In the genomic region with DNA sequence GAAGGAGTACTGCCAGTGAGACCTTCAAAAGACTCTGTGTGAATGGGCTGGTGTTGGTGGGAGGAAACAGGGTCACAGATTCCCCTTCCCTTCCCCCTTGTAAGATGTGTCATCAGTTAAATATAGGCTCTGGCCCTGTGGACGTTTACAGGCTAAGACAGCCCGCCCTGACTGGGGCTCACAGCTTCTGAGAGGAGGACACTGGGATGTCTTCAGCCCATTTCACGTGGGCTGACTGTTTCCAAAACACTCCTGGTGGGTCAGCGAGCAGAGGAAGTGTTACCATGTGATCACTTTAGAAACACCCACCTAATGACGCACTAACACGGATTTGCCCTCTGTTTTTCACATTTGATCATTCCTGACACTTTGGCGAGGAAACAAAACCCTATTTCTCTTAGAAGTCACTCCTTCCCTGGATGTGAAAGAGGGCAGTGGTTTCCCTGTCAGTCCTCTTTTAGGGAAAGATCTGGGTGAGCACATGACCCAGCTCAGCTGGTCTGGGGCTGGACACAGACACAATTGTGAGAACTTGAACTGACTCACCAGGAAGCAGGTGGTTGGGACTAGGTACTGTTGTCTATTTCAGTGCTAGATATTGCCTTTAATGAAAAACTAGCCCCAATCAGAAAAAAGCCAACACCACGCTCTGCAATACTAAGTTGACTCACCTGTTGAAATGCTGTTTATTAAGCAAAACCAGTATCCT, we compare ENCODE assay signal across 9 cellular contexts. TPM values are rescaled to one million over a fixed set of nuclear protein-coding genes. Genes with fewer than 3 reads are reported as not detected.
A peak's percentile ranks its signal among the peaks of the same experiment; 100 is the strongest.
DNase-seq lines count a peak whose midpoint lies in the region; ATAC-seq and TF ChIP-seq lines count a peak whose summit lies in the region.
"Had no signal": no experiment of that assay in that cellular context is flagged by ENCODE, and none has a peak within 500 bp of the region (broad histone marks: within the 10 kb centered on the region; RNA-seq: fewer than 3 reads in every experiment).

No MANE protein-coding gene starts in this region.

- H3K4me1 Mint-ChIP-seq in T-helper 2 cell treated with Interferon-gamma antibody and Interleukin-4, amounts not matched to agents 5 μg/mL and 100 μg/mL, for 36 hours (ENCODE audit: low read depth), result peaks cover 82% of the 10 kb centered on the region

- H3K4me1 ChIP-seq in mucosa of descending colon (ENCODE audit: low read depth) (peaks cover 17% of the 10 kb centered on the region), stomach smooth muscle (ENCODE audit: control insufficient read depth, insufficient read depth, low read length) (peaks cover 44% of the 10 kb centered on the region)

- H3K9ac ChIP-seq in stomach smooth muscle (ENCODE audit: low read length in 2 of 2), result peak overlapping the region; percentile 47 to 52

- peak overlapping the region; percentile 53 for H3K4me3 Mint-ChIP-seq in T-helper 2 cell treated with Interferon-gamma antibody and Interleukin-4, amounts not matched to agents 5 μg/mL and 100 μg/mL, for 36 hours

- peak overlapping the region; percentile 71 for H3K27ac ChIP-seq in cingulate gyrus (ENCODE audit: low read depth, low read length)
- peak overlapping the region; percentile 95 for H3K27ac ChIP-seq in stomach smooth muscle (ENCODE audit: low read length)
- H3K27ac ChIP-seq: 22Rv1 had no signal

- H3K36me3 ChIP-seq in mucosa of descending colon (ENCODE audit: low read depth) (no peaks in the 10 kb centered on the region), stomach smooth muscle (ENCODE audit: control insufficient read depth in 2 of 2, insufficient read depth in 2 of 2, low read length in 2 of 2) (no peaks in the 10 kb centered on the region)

- intact Hi-C loops in mucosa of descending colon (cut with DNase I, micrococcal nuclease), result loop anchor here (10.0 kb wide), 1 partner anchor 78 kb away; no protein-coding TSS in a partner anchor

- DNase-seq in NCI-H2196 (lab: John Stamatoyannopoulos, UW; ENCODE audit: unreplicated experiment) (peak; percentile 9), NCI-H2196 treated with DMSO at 0.1 percent for 48 hours (lab: John Stamatoyannopoulos, UW; ENCODE audit: unreplicated experiment) (no peak), mucosa of descending colon (peak; percentile 41 to 65 (median 54)), NCI-H128 (lab: John Stamatoyannopoulos, UW; ENCODE audit: unreplicated experiment) (no peak)
- peak; percentile 56 for DNase-seq in T-helper 2 cell treated with Interferon-gamma antibody and Interleukin-4, amounts not matched to agents 5 μg/mL and 100 μg/mL, for 36 hours (ENCODE audit: low spot score)

- H3K27me3 Mint-ChIP-seq in T-helper 2 cell treated with Interferon-gamma antibody and Interleukin-4, amounts not matched to agents 5 μg/mL and 100 μg/mL, for 36 hours (ENCODE audit: low read depth), result no peaks in the 10 kb centered on the region

- TF ChIP-seq CTCF in mucosa of descending colon (IDR thresholded peaks at IDR 0.05), result no peak

- H3K36me3 Mint-ChIP-seq in T-helper 2 cell treated with Interferon-gamma antibody and Interleukin-4, amounts not matched to agents 5 μg/mL and 100 μg/mL, for 36 hours (ENCODE audit: low read depth), result peaks cover 18% of the 10 kb centered on the region

- no peaks in the 10 kb centered on the region for H3K9me3 Mint-ChIP-seq in T-helper 2 cell treated with Interferon-gamma antibody and Interleukin-4, amounts not matched to agents 5 μg/mL and 100 μg/mL, for 36 hours

- peak; percentile 64 for ATAC-seq in HG03159 (IDR thresholded peaks at IDR 0.05; ENCODE audit: unreplicated experiment)
- peak; percentile 45 for ATAC-seq in mucosa of descending colon

- H3K27me3 ChIP-seq in stomach smooth muscle (ENCODE audit: control insufficient read depth in 1 of 2, insufficient read depth in 2 of 2, low read length in 2 of 2), result no peaks in the 10 kb centered on the region

- no peak overlapping the region for H3K4me3 ChIP-seq in mucosa of descending colon
- H3K4me3 ChIP-seq in stomach smooth muscle (ENCODE audit: low read length in 2 of 2), result peak overlapping the region in 1 of 2 donors; percentile 22

- H3K27ac Mint-ChIP-seq in T-helper 2 cell treated with Interferon-gamma antibody and Interleukin-4, amounts not matched to agents 5 μg/mL and 100 μg/mL, for 36 hours, result peak overlapping the region; percentile 79

- no peaks in the 10 kb centered on the region for H3K9me3 ChIP-seq in mucosa of descending colon
- H3K9me3 ChIP-seq in stomach smooth muscle (ENCODE audit: control insufficient read depth in 2 of 2, low read length in 2 of 2), result no peaks in the 10 kb centered on the region

RNA-seq across cellular contexts. Expression of a gene that starts 38.9 kb away (rescaled TPM):
- under 1 TPM in 1 of 3 donors, not detected in 2; 0.43 TPM for total RNA-seq in mucosa of descending colon

Comparison
In these comparisons a context has a peak if more than half of its experiments do, and no peak if none do; other contexts are left out.
1. DNase-seq: peak in NCI-H2196 (single experiment), T-helper 2 cell treated with Interferon-gamma antibody and Interleukin-4, amounts not matched to agents 5 μg/mL and 100 μg/mL, for 36 hours (single experiment) and mucosa of descending colon (3 of 3); none in NCI-H2196 treated with DMSO at 0.1 percent for 48 hours (single experiment) and NCI-H128 (single experiment).